Comparison of ENCODE assay signal across 8 cellular contexts in the genomic region with DNA sequence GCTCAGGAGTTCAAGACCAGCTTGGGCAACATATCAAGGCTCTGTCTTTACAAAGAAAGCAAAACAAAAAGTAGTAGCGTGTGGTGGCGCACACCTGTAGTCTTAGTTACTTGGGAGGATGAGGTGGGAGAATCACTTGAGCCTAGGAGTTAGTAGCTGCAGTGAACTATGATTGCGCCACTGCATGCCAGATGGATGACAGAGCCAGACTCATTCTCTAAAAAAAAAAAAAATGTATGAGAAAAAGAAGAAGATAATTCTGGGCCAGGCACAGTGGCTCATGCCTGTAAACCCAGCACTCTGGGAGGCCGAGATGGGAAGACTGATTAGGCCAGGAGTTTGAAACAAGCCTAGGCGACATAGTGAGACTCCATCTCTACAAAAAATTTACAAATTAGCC. TPM values are rescaled to one million over a fixed set of nuclear protein-coding genes. Genes with fewer than 3 reads are reported as not detected.
DNase-seq lines count a peak whose midpoint lies in the region; TF ChIP-seq lines count a peak whose summit lies in the region.

No MANE protein-coding gene starts in this region.

- H2BK15ac ChIP-seq in mesendoderm (replicated peaks; ENCODE audit: low read depth): no peak overlapping the region

- TF ChIP-seq POLR2A in adrenal gland (IDR thresholded peaks at IDR 0.05): peak in 1 of 2 donors; percentile 12

- H3K79me1 ChIP-seq in mesendoderm (ENCODE audit: low read length): peaks cover 4% of the 10 kb centered on the region

- H3K9ac ChIP-seq in mesendoderm (ENCODE audit: low read length): no peak overlapping the region

- H3K27ac ChIP-seq in adrenal gland (peak overlapping the region; percentile 56 to 96 (median 90)), mesendoderm (ENCODE audit: low read depth, low read length) (no peak overlapping the region)

- no peaks in the 10 kb centered on the region for H3K79me2 ChIP-seq in mesendoderm (ENCODE audit: control insufficient read depth, insufficient read depth, low read length)

- no peak overlapping the region for H3K23ac ChIP-seq in mesendoderm (ENCODE audit: low read length)

- H4K5ac ChIP-seq in mesendoderm (ENCODE audit: low read length): no peak overlapping the region

- WGBS in adrenal gland, 4 donors: 80 to 92% (median 83%) methylated on average over 5 of the region's 5 CpGs
- no CpG with 5 or more reads among the region's 5 CpGs for WGBS in mesendoderm (ENCODE audit: extremely low coverage, insufficient coverage, low lambda C conversion rate)

- DNase-seq in ACHN (peak; percentile 40), HFF-Myc (ENCODE audit: extremely low read depth, low read depth) (peak; percentile 27), adrenal gland (peak in 6 of 7 donors; percentile 43 to 78 (median 63)), mesendoderm (peak; percentile 67), GM13977 (ENCODE audit: low spot score) (no peak), NCI-H146 treated with DMSO at 0.1 percent for 48 hours (lab: John Stamatoyannopoulos, UW; ENCODE audit: unreplicated experiment) (no peak), putamen (ENCODE audit: low spot score) (no peak)
- DNase-seq in stimulated activated CD4-positive, alpha-beta T cell treated with anti-CD3 and anti-CD28 coated beads, Interleukin-4, amount 100 ng/mL, for 4 hours: no peak

- intact Hi-C loops in adrenal gland (cut with DNase I): no loop called here

- H3K36me3 ChIP-seq in adrenal gland (replicated peaks in 1 of 2) (no peaks in the 10 kb centered on the region), mesendoderm (ENCODE audit: control insufficient read depth, insufficient read depth, low read length) (no peaks in the 10 kb centered on the region)

- no peaks in the 10 kb centered on the region for H3K27me3 ChIP-seq in adrenal gland
- H3K27me3 ChIP-seq in mesendoderm (ENCODE audit: insufficient read depth, low read length, poor library complexity): no peaks in the 10 kb centered on the region

- no peak overlapping the region for H2BK120ac ChIP-seq in mesendoderm (ENCODE audit: low read depth, low read length)

- no peak overlapping the region for H3K4me2 ChIP-seq in mesendoderm (ENCODE audit: low read length)

- no peak overlapping the region for H2AK5ac ChIP-seq in mesendoderm (ENCODE audit: low read length)

- H3K18ac ChIP-seq in mesendoderm (ENCODE audit: low read length): no peak overlapping the region

- no peaks in the 10 kb centered on the region for H3K9me3 ChIP-seq in adrenal gland (replicated peaks in 1 of 3)

- no peak overlapping the region for H4K8ac ChIP-seq in mesendoderm (ENCODE audit: low read depth, low read length)

- no peak overlapping the region for H2BK5ac ChIP-seq in mesendoderm (ENCODE audit: low read length)

- H3K4ac ChIP-seq in mesendoderm (ENCODE audit: low read depth, low read length): no peak overlapping the region

- no peak overlapping the region for H3K4me3 ChIP-seq in HFF-Myc (replicated peaks; ENCODE audit: low read depth, low read length)
- no peak overlapping the region for H3K4me3 ChIP-seq in adrenal gland
- H3K4me3 ChIP-seq in mesendoderm (ENCODE audit: low read length): no peak overlapping the region

- TF ChIP-seq CTCF in HFF-Myc (IDR thresholded peaks at IDR 0.05; ENCODE audit: low read depth, low read length, missing control alignments) (no peak), adrenal gland (IDR thresholded peaks at IDR 0.05) (no peak), GM13977 (IDR thresholded peaks at IDR 0.05; ENCODE audit: extremely low read depth, insufficient read depth, missing control alignments) (no peak)

- H3K56ac ChIP-seq in mesendoderm (ENCODE audit: low read length): no peak overlapping the region

- in situ Hi-C loops in ACHN (cut with HindIII; ENCODE audit: low pct_ligation_motif_present, low pct_unique_long_range_greater_than_20kb, low sequenced_read_pairs) (no loop called here), GM13977 (cut with MboI; ENCODE audit: low pct_unique_long_range_greater_than_20kb, low sequenced_read_pairs, unreplicated experiment) (no loop called here)

- H3K4me1 ChIP-seq in adrenal gland (replicated peaks in 1 of 2) (peaks cover 28 to 81% of the 10 kb centered on the region in 2 donors), mesendoderm (ENCODE audit: control insufficient read depth, low read depth, low read length) (no peaks in the 10 kb centered on the region)

RNA-seq across cellular contexts. Expression of gene STAT5B, which starts 28.5 kb away (rescaled TPM):
- 100 to 1,000 TPM in 6 of 8 donors, 10 to 100 TPM in 2; 79.0 to 128 (median 114) TPM for total RNA-seq in adrenal gland
- 10 to 100 TPM; 44.7 to 70.6 (median 58.1) TPM for polyA plus RNA-seq in adrenal gland
- 24.3 TPM for polyA plus RNA-seq in mesendoderm (2013, experiment 1 of 2)
- polyA plus RNA-seq in mesendoderm (2013, experiment 2 of 2): 26.6 TPM

RNA-seq across cellular contexts. Expression of gene STAT5A, which starts 40.6 kb away (rescaled TPM):
- 100 to 1,000 TPM in 4 of 8 donors, 10 to 100 TPM in 4; 39.9 to 169 (median 102) TPM for total RNA-seq in adrenal gland
- polyA plus RNA-seq in adrenal gland: 10 to 100 TPM; 22.6 to 51.4 (median 39.2) TPM
- polyA plus RNA-seq in mesendoderm (2013, experiment 1 of 2): 1.7 TPM
- 1.7 TPM for polyA plus RNA-seq in mesendoderm (2013, experiment 2 of 2)

RNA-seq across cellular contexts. Expression of gene GHDC, which starts 53.4 kb away (rescaled TPM):
- total RNA-seq in adrenal gland: 100 to 1,000 TPM in 1 of 8 donors, 10 to 100 TPM in 7; 36.4 to 344 (median 73.6) TPM
- 10 to 100 TPM; 10.5 to 33.9 (median 30.4) TPM for polyA plus RNA-seq in adrenal gland
- 2.5 TPM for polyA plus RNA-seq in mesendoderm (2013, experiment 1 of 2)
- 2.6 TPM for polyA plus RNA-seq in mesendoderm (2013, experiment 2 of 2)

Comparison
In these comparisons a context has a peak if more than half of its experiments do, and no peak if none do; other contexts are left out.
1. DNase-seq: peak in ACHN (single experiment), HFF-Myc (single experiment), adrenal gland (6 of 7) and mesendoderm (single experiment); none in GM13977 (single experiment), stimulated activated CD4-positive, alpha-beta T cell treated with anti-CD3 and anti-CD28 coated beads, Interleukin-4, amount 100 ng/mL, for 4 hours (0 of 2), NCI-H146 treated with DMSO at 0.1 percent for 48 hours (single experiment) and putamen (single experiment).